8 cellular contexts compared by ENCODE assay signal in genomic region chr22:19855504-19856409, GRCh38. TPM values are rescaled to one million over a fixed set of nuclear protein-coding genes. Genes with fewer than 3 reads are reported as not detected.
DNase-seq lines count a peak whose midpoint lies in the region; ATAC-seq and TF ChIP-seq lines count a peak whose summit lies in the region.

No MANE protein-coding gene starts in this region.

- peaks cover 3% of the 10 kb centered on the region for H3K36me3 Mint-ChIP-seq in activated naive CD4-positive, alpha-beta T cell treated with anti-CD3 and anti-CD28 coated beads, Interleukin-2, amount 50 U/mL, for 24 hours

- no peaks in the 10 kb centered on the region for H3K27me3 Mint-ChIP-seq in activated naive CD4-positive, alpha-beta T cell treated with anti-CD3 and anti-CD28 coated beads, Interleukin-2, amount 50 U/mL, for 24 hours

- H3K4me3 Mint-ChIP-seq in activated naive CD4-positive, alpha-beta T cell treated with anti-CD3 and anti-CD28 coated beads, Interleukin-2, amount 50 U/mL, for 24 hours, result peak overlapping the region; percentile 97

- TF ChIP-seq CTCF in prostate gland (IDR thresholded peaks at IDR 0.05), result no peak

- peaks cover 23% of the 10 kb centered on the region for H3K4me1 ChIP-seq in prostate gland (replicated peaks)

- H3K27ac Mint-ChIP-seq in activated naive CD4-positive, alpha-beta T cell treated with anti-CD3 and anti-CD28 coated beads, Interleukin-2, amount 50 U/mL, for 24 hours, result peak overlapping the region; percentile 93

- ATAC-seq in GM19397 (IDR thresholded peaks at IDR 0.05; ENCODE audit: unreplicated experiment), result peak; percentile 14

- H3K9me3 ChIP-seq in prostate gland, result no peaks in the 10 kb centered on the region

- H3K27me3 ChIP-seq in prostate gland (replicated peaks; ENCODE audit: insufficient read depth), result no peaks in the 10 kb centered on the region

- peak overlapping the region; percentile 57 to 89 for H3K4me3 ChIP-seq in prostate gland

- 8% methylated on average over 18 of the region's 24 CpGs for WGBS in prostate gland

- peak; percentile 14; the same call in 1 of the 2 replicates for TF ChIP-seq POLR2A in Raji (IDR thresholded peaks at IDR 0.05; ENCODE audit: insufficient read depth, low read depth, low read length)
- TF ChIP-seq POLR2A in prostate gland (IDR thresholded peaks at IDR 0.05), result no peak

- H3K36me3 ChIP-seq in prostate gland, result peaks cover 0 to 13% of the 10 kb centered on the region in 2 donors

- peak; percentile 48 for DNase-seq in CMK (ENCODE audit: low read depth)
- peak; percentile 60 for DNase-seq in HS-5 (ENCODE audit: low read depth)
- DNase-seq in cardiac septum (ENCODE audit: low spot score), result peak; percentile 73
- DNase-seq in prostate gland (ENCODE audit: low spot score), result no peak
- no peak for DNase-seq in NCI-H226

- peaks cover 58% of the 10 kb centered on the region for H3K4me1 Mint-ChIP-seq in activated naive CD4-positive, alpha-beta T cell treated with anti-CD3 and anti-CD28 coated beads, Interleukin-2, amount 50 U/mL, for 24 hours

- peak overlapping the region; percentile 91 to 92 for H3K27ac ChIP-seq in prostate gland

- intact Hi-C loops in cardiac septum (cut with DNase I) (loop anchor here (10.0 kb wide), 1 partner anchor 259 kb away; the partner anchor contains the start of genes RANBP1 and TRMT2A), prostate gland (cut with DNase I) (no loop called here)

- no peaks in the 10 kb centered on the region for H3K9me3 Mint-ChIP-seq in activated naive CD4-positive, alpha-beta T cell treated with anti-CD3 and anti-CD28 coated beads, Interleukin-2, amount 50 U/mL, for 24 hours

RNA-seq across cellular contexts. Expression of gene GNB1L, which starts 1.1 kb away (rescaled TPM):
- total RNA-seq in cardiac septum (2.0 TPM), prostate gland (10 to 100 TPM in 1 of 2 donors, 1 to 10 TPM in 1; 5.6 to 12.0 TPM)

RNA-seq across cellular contexts. Expression of gene RTL10, which starts 1.1 kb away (rescaled TPM):
- total RNA-seq in cardiac septum, result 6.3 TPM
- 10 to 100 TPM; 15.7 to 41.9 TPM for total RNA-seq in prostate gland

Comparison
In these comparisons a context has a peak if more than half of its experiments do, and no peak if none do; other contexts are left out.
1. DNase-seq: peak in CMK (single experiment), HS-5 (single experiment) and cardiac septum (single experiment); none in prostate gland (single experiment) and NCI-H226 (single experiment).